8 cellular contexts compared by ENCODE assay signal in the genomic region with DNA sequence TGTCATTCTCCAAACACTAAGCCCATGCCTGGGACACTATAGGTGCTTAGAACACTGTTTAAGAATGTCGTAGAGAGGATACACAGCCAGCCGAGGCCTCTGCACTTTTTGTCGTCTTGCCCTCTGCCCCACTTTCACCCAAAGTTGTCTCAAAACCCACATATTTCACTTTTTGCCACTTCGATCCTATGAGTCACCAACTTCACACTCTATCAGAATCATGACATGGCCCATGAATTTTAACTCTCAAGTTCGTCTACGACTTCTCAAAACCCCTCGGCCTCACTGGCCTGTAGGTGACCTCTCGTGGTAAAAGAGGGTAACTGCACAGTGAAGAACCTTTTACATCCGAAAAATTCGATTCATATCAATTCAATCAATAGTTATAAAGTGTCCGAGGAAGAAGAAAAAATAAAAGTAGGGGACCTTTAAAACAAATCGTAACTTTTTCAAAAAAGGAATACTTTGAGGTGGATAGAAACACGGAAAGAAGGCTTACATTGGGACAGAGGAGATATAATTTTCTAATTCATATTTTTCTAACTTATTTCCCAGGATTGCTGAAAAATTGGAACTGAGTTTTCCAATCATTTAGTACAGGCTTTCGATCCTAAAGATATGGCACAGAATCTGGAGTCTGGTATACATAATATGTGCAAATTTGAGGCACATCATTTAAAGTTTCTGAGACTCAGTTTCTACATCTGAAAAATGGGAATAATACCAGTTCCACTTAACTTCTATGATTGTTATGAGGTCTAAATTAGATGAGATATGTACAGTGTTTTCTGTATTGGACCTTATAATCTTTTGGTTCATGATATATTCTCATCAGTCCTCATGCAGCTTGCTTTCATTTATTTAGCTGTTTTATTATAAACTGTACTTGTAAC.
DNase-seq lines count a peak whose midpoint lies in the region; ATAC-seq and TF ChIP-seq lines count a peak whose summit lies in the region.

No MANE protein-coding gene starts in this region.

- no peak overlapping the region for H3K27ac Mint-ChIP-seq in activated naive CD4-positive, alpha-beta T cell treated with anti-CD3 and anti-CD28 coated beads for 36 hours

- CTCF ChIA-PET in activated naive CD4-positive, alpha-beta T cell treated with anti-CD3 and anti-CD28 coated beads for 36 hours (lab: Charles Lee): interaction anchor here (1.0 to 8.2 kb wide), 2 partner anchors 14 to 127 kb away, joined by 3 to 77 read pairs; no protein-coding TSS in a partner anchor
- CTCF ChIA-PET in RWPE1 (lab: Yijun Ruan, JAX): interaction anchor here (2.6 kb wide), 1 partner anchor 128 kb away, joined by 26 read pairs; no protein-coding TSS in a partner anchor

- peak; percentile 32 for DNase-seq in activated naive CD4-positive, alpha-beta T cell treated with anti-CD3 and anti-CD28 coated beads for 36 hours
- no peak for DNase-seq in activated naive CD4-positive, alpha-beta T cell treated with anti-CD3 and anti-CD28 coated beads, Interleukin-2, amount 50 U/mL, for 16 hours
- DNase-seq in RWPE1 (ENCODE audit: low spot score) (peak; percentile 72), dorsolateral prefrontal cortex (peak in 1 of 10 donors; percentile 22), lung microvascular endothelial cell (ENCODE audit: low read depth in 2 of 2) (peak; percentile 67 to 77), aorta (no peak), SKM-1 treated with dmso at 0.1 percent for 144 hours (lab: John Stamatoyannopoulos, UW; ENCODE audit: unreplicated experiment) (no peak)

- 21 to 25% methylated on average over 14 of the region's 14 CpGs for WGBS in aorta, 2 donors

- no peaks in the 10 kb centered on the region for H3K9me3 Mint-ChIP-seq in activated naive CD4-positive, alpha-beta T cell treated with anti-CD3 and anti-CD28 coated beads for 36 hours

- no peaks in the 10 kb centered on the region for H3K36me3 ChIP-seq in aorta (ENCODE audit: control insufficient read depth in 1 of 2, insufficient read depth in 2 of 2, low read length in 1 of 2)

- no peaks in the 10 kb centered on the region for H3K27me3 ChIP-seq in dorsolateral prefrontal cortex
- no peaks in the 10 kb centered on the region for H3K27me3 ChIP-seq in aorta (ENCODE audit: control insufficient read depth in 1 of 2, insufficient read depth in 2 of 2, low read length in 1 of 2)

- TF ChIP-seq CTCF in RWPE1 (conservative IDR thresholded peaks at IDR 0.05; ENCODE audit: low read depth) (peak; percentile 88), dorsolateral prefrontal cortex (IDR thresholded peaks at IDR 0.05 in 54 of 56, conservative IDR thresholded peaks at IDR 0.05 in 2 of 56; ENCODE audit: low read depth in 1 of 56, partially characterized antibody in 56 of 56) (peak; percentile 66 to 98 (median 86))

- H3K4me1 ChIP-seq in aorta (ENCODE audit: control insufficient read depth in 1 of 2, insufficient read depth in 2 of 2, low read length in 2 of 2): peaks cover 0 to 1% of the 10 kb centered on the region in 2 donors

- no peaks in the 10 kb centered on the region for H3K4me1 Mint-ChIP-seq in activated naive CD4-positive, alpha-beta T cell treated with anti-CD3 and anti-CD28 coated beads for 36 hours (ENCODE audit: low read depth)

- peaks cover 18% of the 10 kb centered on the region for H3K27me3 Mint-ChIP-seq in activated naive CD4-positive, alpha-beta T cell treated with anti-CD3 and anti-CD28 coated beads for 36 hours (ENCODE audit: low read depth)

- intact Hi-C loops in activated naive CD4-positive, alpha-beta T cell treated with anti-CD3 and anti-CD28 coated beads for 36 hours (cut with micrococcal nuclease): loop anchor here (1.0 to 5.0 kb wide), 4 partner anchors 125 to 512 kb away; a partner anchor contains a TSS
- intact Hi-C loops in dorsolateral prefrontal cortex (cut with DNase I) (loop anchor here (2.0 to 10.0 kb wide), 7 partner anchors 123 to 495 kb away; a partner anchor contains a TSS), aorta (cut with DNase I) (loop anchor here (5.0 kb wide), 1 partner anchor 127 kb away; no protein-coding TSS in a partner anchor)

- no peak overlapping the region for H3K4me3 Mint-ChIP-seq in activated naive CD4-positive, alpha-beta T cell treated with anti-CD3 and anti-CD28 coated beads for 36 hours

- POLR2A ChIA-PET in RWPE1 (lab: Yijun Ruan, JAX; ENCODE audit: low non-redundant PET): no interaction called here

- no peaks in the 10 kb centered on the region for H3K36me3 Mint-ChIP-seq in activated naive CD4-positive, alpha-beta T cell treated with anti-CD3 and anti-CD28 coated beads for 36 hours (ENCODE audit: low read depth)

- H3K4me3 ChIP-seq in dorsolateral prefrontal cortex (peak overlapping the region in 8 of 59 donors; percentile 2 to 44 (median 15)), aorta (ENCODE audit: low read length in 2 of 2) (no peak overlapping the region)

- peaks cover 2% of the 10 kb centered on the region for H3K9me3 ChIP-seq in aorta (ENCODE audit: control insufficient read depth, low read length)

- ATAC-seq in HG03175 (IDR thresholded peaks at IDR 0.05; ENCODE audit: unreplicated experiment) (peak; percentile 59), aorta (ENCODE audit: low FRiP score) (peak; percentile 38)

- H3K27ac ChIP-seq in RWPE1: no peak overlapping the region
- H3K27ac ChIP-seq in dorsolateral prefrontal cortex: peak overlapping the region in 27 of 59 donors; percentile 0 to 76 (median 44)
- no peak overlapping the region for H3K27ac ChIP-seq in aorta (ENCODE audit: low read depth in 1 of 2, low read length in 2 of 2)

Comparison
In these comparisons a context has a peak if more than half of its experiments do, and no peak if none do; other contexts are left out.
1. DNase-seq: peak in activated naive CD4-positive, alpha-beta T cell treated with anti-CD3 and anti-CD28 coated beads for 36 hours (single experiment), RWPE1 (single experiment) and lung microvascular endothelial cell (2 of 2); none in activated naive CD4-positive, alpha-beta T cell treated with anti-CD3 and anti-CD28 coated beads, Interleukin-2, amount 50 U/mL, for 16 hours (single experiment), aorta (0 of 2) and SKM-1 treated with dmso at 0.1 percent for 144 hours (single experiment).